22 cellular contexts compared by ENCODE assay signal in genomic region chr15:69887553-69887952, GRCh38.
"Had no signal": no experiment of that assay in that cellular context is flagged by ENCODE, and none has a peak within 500 bp of the region (broad histone marks: within the 10 kb centered on the region; RNA-seq: fewer than 3 reads in every experiment).

No MANE protein-coding gene starts in this region.

- H3K9me3 ChIP-seq: gastrocnemius medialis, neutrophil, pancreas, stomach, thyroid gland had no signal

- H3K4me1 Mint-ChIP-seq: natural killer cell had no signal

- ATAC-seq: esophagus mucosa, gastrocnemius medialis, left lobe of liver, natural killer cell, pancreas, sciatic nerve had no signal

- H3K4me3 ChIP-seq: dorsolateral prefrontal cortex, gastrocnemius medialis, lung, pancreas, smooth muscle cell, stomach, thyroid gland had no signal

- H3K9me3 Mint-ChIP-seq: natural killer cell had no signal

- H3K27me3 Mint-ChIP-seq: memory B cell had no signal

- H3K4me2 ChIP-seq: smooth muscle cell had no signal

- H3K4me1 ChIP-seq: gastrocnemius medialis, pancreas, stomach, thyroid gland had no signal

- H3K27ac Mint-ChIP-seq: memory B cell, natural killer cell had no signal

- H3K27ac ChIP-seq: dorsolateral prefrontal cortex, gastrocnemius medialis, neutrophil, pancreas, stomach, thyroid gland had no signal

- H3K36me3 ChIP-seq: gastrocnemius medialis, neutrophil, pancreas, stomach, thyroid gland had no signal

- H3K27me3 ChIP-seq: gastrocnemius medialis, thyroid gland had no signal

- H3K36me3 Mint-ChIP-seq: memory B cell, natural killer cell had no signal

- H3K4me3 Mint-ChIP-seq: memory B cell, natural killer cell had no signal

- DNase-seq: dorsolateral prefrontal cortex; effector CD4-positive, alpha-beta T cell; foreskin fibroblast; gastrocnemius medialis; head of caudate nucleus; natural killer cell; pancreas; stimulated activated CD4-positive, alpha-beta T cell treated with anti-CD3 and anti-CD28 coated beads, Interleukin-12 subunit alpha, Interleukin-12 subunit beta, amount 100 ng/mL, for 4 hours; stimulated activated CD4-positive, alpha-beta T cell treated with anti-CD3 and anti-CD28 coated beads, Interleukin-1b, Interleukin-23, amount 100 ng/mL, for 48 hours; stimulated activated CD4-positive, alpha-beta T cell treated with anti-CD3 and anti-CD28 coated beads, Interleukin-4, amount 100 ng/mL, for 1 hour; stimulated activated CD8-positive, alpha-beta memory T cell treated with anti-CD3 and anti-CD28 coated beads, Interleukin-4, amount 100 ng/mL, for 48 hours; stimulated activated naive CD4-positive, alpha-beta T cell treated with Interleukin-2 at 50 U/mL for 16 hours; stomach; thyroid gland; trophoblast cell had no signal
